In genomic region chr3:177928156-177928555, GRCh38 we compare ENCODE assay signal across 8 cellular contexts.
DNase-seq lines count a peak whose midpoint lies in the region; ATAC-seq lines count a peak whose summit lies in the region.

No MANE protein-coding gene starts in this region.

- ATAC-seq in GM21447 (IDR thresholded peaks at IDR 0.05; ENCODE audit: unreplicated experiment), result peak; percentile 73

- DNase-seq in Daoy (ENCODE audit: low read depth) (peak; percentile 43), LoVo (ENCODE audit: low spot score) (peak; percentile 78), fibroblast of the conjunctiva (ENCODE audit: low read depth) (peak; percentile 61), HuH-7 (ENCODE audit: low spot score) (no peak), OCI-M2 (lab: John Stamatoyannopoulos, UW; ENCODE audit: unreplicated experiment) (no peak), anterior cingulate cortex (lab: John Stamatoyannopoulos, UW) (no peak)
- no peak for DNase-seq in stimulated activated naive CD4-positive, alpha-beta T cell treated with Interleukin-2 at 50 U/mL for 16 hours (lab: John Stamatoyannopoulos, UW)

Comparison
In these comparisons a context has a peak if more than half of its experiments do, and no peak if none do; other contexts are left out.
1. DNase-seq: peak in Daoy (single experiment), LoVo (single experiment) and fibroblast of the conjunctiva (single experiment); none in HuH-7 (single experiment), OCI-M2 (single experiment), anterior cingulate cortex (0 of 58) and stimulated activated naive CD4-positive, alpha-beta T cell treated with Interleukin-2 at 50 U/mL for 16 hours (single experiment).